In genomic region chr16:4323071-4323844, GRCh38 we compare ENCODE assay signal across 9 cellular contexts. TPM values are rescaled to one million over a fixed set of nuclear protein-coding genes. Genes with fewer than 3 reads are reported as not detected.
A peak's percentile ranks its signal among the peaks of the same experiment; 100 is the strongest.
DNase-seq lines count a peak whose midpoint lies in the region; ATAC-seq, FAIRE-seq and TF ChIP-seq lines count a peak whose summit lies in the region.
"Had no signal": no experiment of that assay in that cellular context is flagged by ENCODE, and none has a peak within 500 bp of the region (broad histone marks: within the 10 kb centered on the region; RNA-seq: fewer than 3 reads in every experiment).

No MANE protein-coding gene starts in this region.

- intact Hi-C loops in kidney (cut with DNase I), result no loop called here

- H3K4me3 ChIP-seq in kidney (ENCODE audit: low read length in 2 of 2) (peak overlapping the region in 1 of 2 donors; percentile 47), skin epidermis (no peak overlapping the region)

- no peak for TF ChIP-seq CTCF in kidney (IDR thresholded peaks at IDR 0.05; ENCODE audit: borderline replicate concordance, extremely low read depth, insufficient read depth)

- no peaks in the 10 kb centered on the region for H3K9me3 ChIP-seq in kidney (ENCODE audit: control insufficient read depth in 1 of 2, low read length in 2 of 2)

- peak overlapping the region; percentile 90 to 93 for H3K27ac ChIP-seq in kidney (ENCODE audit: low read depth in 2 of 2, low read length in 2 of 2)
- H3K27ac ChIP-seq in skin epidermis, result peak overlapping the region in 14 of 21 experiments; percentile 9 to 84 (median 70)

- H3K4me1 ChIP-seq in kidney (ENCODE audit: control insufficient read depth in 1 of 2, insufficient read depth in 1 of 2, low read depth in 1 of 2, low read length in 2 of 2), result peaks cover 68 to 78% of the 10 kb centered on the region in 2 donors

- peak; percentile 14 for DNase-seq in COLO668 (lab: John Stamatoyannopoulos, UW; ENCODE audit: unreplicated experiment)
- DNase-seq in cerebellar cortex (ENCODE audit: low spot score), result peak; percentile 64
- DNase-seq in kidney, result peak; percentile 87
- DNase-seq in NAMALWA (ENCODE audit: low spot score), result no peak
- no peak for DNase-seq in NCI-H1436 (lab: John Stamatoyannopoulos, UW)
- DNase-seq: amniotic stem cell had no signal

- ATAC-seq in GM19035 (IDR thresholded peaks at IDR 0.05; ENCODE audit: unreplicated experiment), result no peak
- no peak for ATAC-seq in GM21515 (IDR thresholded peaks at IDR 0.05; ENCODE audit: unreplicated experiment)

- no peak for FAIRE-seq in kidney (lab: Jason Lieb, UNC)

- no peaks in the 10 kb centered on the region for H3K36me3 ChIP-seq in kidney (ENCODE audit: control insufficient read depth in 1 of 2, insufficient read depth in 2 of 2, low read length in 2 of 2)

- H3K9ac ChIP-seq in kidney (ENCODE audit: low read length in 2 of 2), result peak overlapping the region; percentile 41 to 78

RNA-seq across cellular contexts. Expression of gene GLIS2, which starts 7.4 kb away (rescaled TPM):
- 68.7 TPM for total RNA-seq in kidney
- polyA plus RNA-seq in kidney (ENCODE audit: insufficient read depth, low read depth, low replicate concordance), result 35.6 TPM

RNA-seq across cellular contexts. Expression of gene PAM16, which starts 27.9 kb away (rescaled TPM):
- 29.4 TPM for total RNA-seq in kidney
- polyA plus RNA-seq in kidney (ENCODE audit: insufficient read depth, low read depth, low replicate concordance), result 61.1 TPM

RNA-seq across cellular contexts. Expression of gene VASN, which starts 48.4 kb away (rescaled TPM):
- total RNA-seq in kidney, result 82.7 TPM
- 75.7 TPM for polyA plus RNA-seq in kidney (ENCODE audit: insufficient read depth, low read depth, low replicate concordance)

RNA-seq across cellular contexts. Expression of gene TFAP4, which starts 50.4 kb away (rescaled TPM):
- 11.9 TPM for total RNA-seq in kidney
- 3.2 TPM for polyA plus RNA-seq in kidney (ENCODE audit: insufficient read depth, low read depth, low replicate concordance)

Comparison
In these comparisons a context has a peak if more than half of its experiments do, and no peak if none do; other contexts are left out.
1. DNase-seq: peak in COLO668 (single experiment), cerebellar cortex (single experiment) and kidney (single experiment); none in NAMALWA (single experiment) and NCI-H1436 (single experiment).